1 cellular context compared by ENCODE assay signal in genomic region chr7:2295936-2296620, GRCh38.
A peak's percentile ranks its signal among the peaks of the same experiment; 100 is the strongest.
TF ChIP-seq lines count a peak whose summit lies in the region.

No MANE protein-coding gene starts in this region.

TF ChIP-seq in K562, 482 proteins besides CTCF, POLR2A, EP300 and RAD21:
- peak in 1 of 2 experiments; percentile 14; a peak in 1 of 4 replicates for TF ChIP-seq HDAC1 (IDR thresholded peaks at IDR 0.05)
- no peak for TF ChIP-seq CEBPG (CRISPR knock-in tag; IDR thresholded peaks at IDR 0.05)
- TF ChIP-seq CEBPG (tag; conservative IDR thresholded peaks at IDR 0.05 in 1 of 2, IDR thresholded peaks at IDR 0.05 in 1 of 2), result no peak
- TF ChIP-seq ZBTB49 (CRISPR knock-in tag; IDR thresholded peaks at IDR 0.05; ENCODE audit: borderline replicate concordance), result no peak
- peak; percentile 75 to 77 for TF ChIP-seq KDM1A (IDR thresholded peaks at IDR 0.05)
